ENCODE assay signal across 12 cellular contexts in the genomic region with DNA sequence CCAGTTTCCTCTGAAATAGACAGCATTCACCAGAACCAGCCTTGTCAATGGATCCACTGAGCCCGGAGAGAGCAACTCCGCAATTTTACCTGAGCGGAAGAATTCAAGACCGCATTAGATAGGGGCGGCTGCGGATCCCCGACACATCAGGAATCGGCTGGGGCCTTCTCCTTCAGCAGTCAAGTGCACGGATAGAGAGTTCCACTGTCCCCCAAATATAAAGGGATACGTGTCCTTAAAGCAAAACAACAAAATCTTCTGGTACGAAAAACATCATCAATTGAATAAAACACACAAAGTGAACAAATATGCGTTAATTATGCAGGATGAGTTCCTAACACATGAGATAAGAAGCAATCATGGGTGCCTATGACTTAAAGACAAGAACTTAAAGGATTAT. TPM values are rescaled to one million over a fixed set of nuclear protein-coding genes. Genes with fewer than 3 reads are reported as not detected.
DNase-seq lines count a peak whose midpoint lies in the region; ATAC-seq and TF ChIP-seq lines count a peak whose summit lies in the region.
"Had no signal": no experiment of that assay in that cellular context is flagged by ENCODE, and none has a peak within 500 bp of the region (broad histone marks: within the 10 kb centered on the region; RNA-seq: fewer than 3 reads in every experiment).

No MANE protein-coding gene starts in this region.

- H3K9me3 Mint-ChIP-seq in glutamatergic neuron (ENCODE audit: unreplicated experiment), result peaks cover 4% of the 10 kb centered on the region
- H3K9me3 Mint-ChIP-seq: activated CD4-positive, alpha-beta memory T cell treated with anti-CD3 and anti-CD28 coated beads, Interleukin-2, amount 10 ng/mL, durations not matched to agents 7 days and 5 days; activated naive CD4-positive, alpha-beta T cell treated with anti-CD3 and anti-CD28 coated beads, Interleukin-2, amount 50 U/mL, for 24 hours; CD4-positive, CD25-positive, alpha-beta regulatory T cell; T-helper 1 cell treated with Interleukin-12 subunit alpha and Interleukin-12 subunit beta and Interleukin-4 antibody, amounts not matched to agents 30 μg/mL and 1 μg/mL, for 36 hours had no signal

- peaks cover 6 to 35% (median 19%) of the 10 kb centered on the region in 10 experiments; a peak in 19 of 20 replicates for H3K4me1 ChIP-seq in BLaER1 treated with 17β-estradiol and CSF1 and Interleukin-3, amounts not matched to agents 10 nM and 100 nM
- H3K4me1 ChIP-seq in skeletal muscle satellite cell (ENCODE audit: control insufficient read depth, insufficient read depth, low read length), result peaks cover 11% of the 10 kb centered on the region
- H3K4me1 ChIP-seq in foreskin keratinocyte, result no peaks in the 10 kb centered on the region

- no peaks in the 10 kb centered on the region for H3K9me3 ChIP-seq in BLaER1 treated with 17β-estradiol and CSF1 and Interleukin-3, amounts not matched to agents 10 nM and 100 nM (replicated peaks in 1 of 11)
- H3K9me3 ChIP-seq in WERI-Rb-1 (ENCODE audit: severe bottlenecking), result no peaks in the 10 kb centered on the region
- no peaks in the 10 kb centered on the region for H3K9me3 ChIP-seq in skeletal muscle satellite cell (replicated peaks; ENCODE audit: low read length)

- H3K4me2 ChIP-seq in BLaER1 treated with 17β-estradiol and CSF1 and Interleukin-3, amounts not matched to agents 10 nM and 100 nM, result peak overlapping the region; percentile 20 to 77 (median 52); a peak in 18 of 22 replicates
- peak overlapping the region; percentile 40 for H3K4me2 ChIP-seq in skeletal muscle satellite cell (ENCODE audit: low read length)

- no peak overlapping the region for H3K4me3 ChIP-seq in BLaER1 treated with 17β-estradiol and CSF1 and Interleukin-3, amounts not matched to agents 10 nM and 100 nM
- H3K4me3 ChIP-seq in WERI-Rb-1 (ENCODE audit: low read depth, low read length) (0 out of 2 replicates have a peak overlapping the region, but pooled peaks have one; percentile 16), skeletal muscle satellite cell (ENCODE audit: low read length) (no peak overlapping the region)

- DNase-seq in WERI-Rb-1 (no peak), glutamatergic neuron (no peak), NCI-H1694 treated with DMSO at 0.1 percent for 48 hours (lab: John Stamatoyannopoulos, UW) (no peak), foreskin keratinocyte (no peak), NCI-H128 (lab: John Stamatoyannopoulos, UW; ENCODE audit: unreplicated experiment) (no peak)

- no peak overlapping the region for H3K27ac Mint-ChIP-seq in glutamatergic neuron (ENCODE audit: unreplicated experiment)
- H3K27ac Mint-ChIP-seq: activated CD4-positive, alpha-beta memory T cell treated with anti-CD3 and anti-CD28 coated beads, Interleukin-2, amount 10 ng/mL, durations not matched to agents 7 days and 5 days; T-helper 1 cell treated with Interleukin-12 subunit alpha and Interleukin-12 subunit beta and Interleukin-4 antibody, amounts not matched to agents 30 μg/mL and 1 μg/mL, for 36 hours had no signal

- peaks cover 4% of the 10 kb centered on the region for H3K4me1 Mint-ChIP-seq in glutamatergic neuron (ENCODE audit: low read depth, unreplicated experiment)
- H3K4me1 Mint-ChIP-seq: activated CD4-positive, alpha-beta memory T cell treated with anti-CD3 and anti-CD28 coated beads, Interleukin-2, amount 10 ng/mL, durations not matched to agents 7 days and 5 days had no signal

- H3K36me3 Mint-ChIP-seq in glutamatergic neuron (ENCODE audit: unreplicated experiment), result no peaks in the 10 kb centered on the region

- H4K20me1 ChIP-seq in BLaER1 treated with 17β-estradiol and CSF1 and Interleukin-3, amounts not matched to agents 10 nM and 100 nM, result no peaks in the 10 kb centered on the region

- no peak overlapping the region for H3K27ac ChIP-seq in BLaER1 treated with 17β-estradiol and CSF1 and Interleukin-3, amounts not matched to agents 10 nM and 100 nM
- H3K27ac ChIP-seq in WERI-Rb-1, result peak overlapping the region; percentile 28
- no peak overlapping the region for H3K27ac ChIP-seq in foreskin keratinocyte

- ATAC-seq in HG03159 (IDR thresholded peaks at IDR 0.05; ENCODE audit: unreplicated experiment) (no peak), foreskin keratinocyte (no peak)

- H3K27me3 Mint-ChIP-seq in glutamatergic neuron (ENCODE audit: unreplicated experiment), result peaks cover 9% of the 10 kb centered on the region
- H3K27me3 Mint-ChIP-seq: activated naive CD4-positive, alpha-beta T cell treated with anti-CD3 and anti-CD28 coated beads, Interleukin-2, amount 50 U/mL, for 24 hours had no signal

- H3K36me3 ChIP-seq in BLaER1 treated with 17β-estradiol and CSF1 and Interleukin-3, amounts not matched to agents 10 nM and 100 nM, result peaks cover 0 to 61% (median 0%) of the 10 kb centered on the region in 11 experiments; a peak in 4 of 22 replicates
- no peaks in the 10 kb centered on the region for H3K36me3 ChIP-seq in WERI-Rb-1
- H3K36me3 ChIP-seq in skeletal muscle satellite cell (ENCODE audit: insufficient read depth, low read length), result peaks cover 28% of the 10 kb centered on the region

- no peak overlapping the region; a peak in 1 of 22 replicates for H3K9ac ChIP-seq in BLaER1 treated with 17β-estradiol and CSF1 and Interleukin-3, amounts not matched to agents 10 nM and 100 nM
- peak overlapping the region; percentile 15 for H3K9ac ChIP-seq in skeletal muscle satellite cell (ENCODE audit: low read depth, low read length)

- TF ChIP-seq CTCF in WERI-Rb-1 (IDR thresholded peaks at IDR 0.05; ENCODE audit: low read depth, low read length) (no peak), glutamatergic neuron (IDR thresholded peaks at IDR 0.05; ENCODE audit: partially characterized antibody, unreplicated experiment) (no peak), foreskin keratinocyte (conservative IDR thresholded peaks at IDR 0.05) (no peak)

- peaks cover 0 to 7% (median 0%) of the 10 kb centered on the region in 11 experiments; a peak in 6 of 22 replicates for H3K27me3 ChIP-seq in BLaER1 treated with 17β-estradiol and CSF1 and Interleukin-3, amounts not matched to agents 10 nM and 100 nM
- H3K27me3 ChIP-seq in WERI-Rb-1 (ENCODE audit: insufficient read depth, low read depth, severe bottlenecking) (no peaks in the 10 kb centered on the region), skeletal muscle satellite cell (ENCODE audit: control insufficient read depth, insufficient read depth, low read length) (no peaks in the 10 kb centered on the region), foreskin keratinocyte (no peaks in the 10 kb centered on the region)

- H3K4me3 Mint-ChIP-seq in glutamatergic neuron (ENCODE audit: unreplicated experiment), result peak overlapping the region; percentile 21
- H3K4me3 Mint-ChIP-seq: activated CD4-positive, alpha-beta memory T cell treated with anti-CD3 and anti-CD28 coated beads, Interleukin-2, amount 10 ng/mL, durations not matched to agents 7 days and 5 days had no signal

RNA-seq across cellular contexts. Expression of a gene that starts 18.3 kb away (rescaled TPM):
- total RNA-seq in glutamatergic neuron (ENCODE audit: unreplicated experiment) (14.0 TPM), foreskin keratinocyte (57.6 and 59.0 TPM in 2 replicates)
- total RNA-seq in skeletal muscle satellite cell (2012; rRNA removed), result 81.6 and 82.6 TPM in 2 replicates
- polyA plus RNA-seq in foreskin keratinocyte, result 81.3 and 86.5 TPM in 2 replicates

RNA-seq across cellular contexts. Expression of a gene that starts 46.6 kb away (rescaled TPM):
- total RNA-seq in glutamatergic neuron (ENCODE audit: unreplicated experiment) (28.1 TPM), foreskin keratinocyte (17.6 and 27.1 TPM in 2 replicates)
- total RNA-seq in skeletal muscle satellite cell (2012; rRNA removed), result 47.2 and 47.7 TPM in 2 replicates
- polyA plus RNA-seq in foreskin keratinocyte, result 22.8 and 34.0 TPM in 2 replicates

RNA-seq across cellular contexts. Expression of a gene that starts 50.0 kb away (rescaled TPM):
- total RNA-seq in glutamatergic neuron (ENCODE audit: unreplicated experiment) (23.8 TPM), foreskin keratinocyte (0.07 and 0.31 TPM in 2 replicates)
- total RNA-seq in skeletal muscle satellite cell (2012; rRNA removed), result 0.22 and 0.25 TPM in 2 replicates
- polyA plus RNA-seq in foreskin keratinocyte, result 0.08 and 0.11 TPM in 2 replicates

Comparison
In these comparisons a context has a peak if more than half of its experiments do, and no peak if none do; other contexts are left out.
1. RNA of a gene that starts 50.0 kb away (total RNA-seq): 23.8 TPM in glutamatergic neuron (single experiment); 0.07 to 0.31 TPM in foreskin keratinocyte; every median in the first group is over 10 times any median in the second.